ENCODE assay signal across 9 cellular contexts in the genomic region with DNA sequence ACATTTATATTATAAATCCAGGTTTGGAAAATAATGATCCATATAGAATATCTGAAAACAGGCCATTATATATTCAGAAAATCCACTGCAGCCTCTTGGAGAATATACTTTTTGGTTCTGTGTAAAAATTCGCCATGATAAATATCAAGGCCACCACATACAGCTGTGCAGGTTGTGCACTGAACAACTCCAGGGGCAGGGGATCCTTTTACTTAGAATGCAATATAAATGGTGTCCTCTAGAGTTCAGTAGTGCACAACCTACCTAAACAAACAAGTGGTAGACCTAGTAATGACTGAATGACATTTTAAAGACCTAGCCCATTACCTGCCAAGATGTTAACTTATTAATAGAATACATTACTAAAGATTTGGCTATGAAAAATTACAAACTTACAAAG. TPM values are rescaled to one million over a fixed set of nuclear protein-coding genes. Genes with fewer than 3 reads are reported as not detected.
A peak's percentile ranks its signal among the peaks of the same experiment; 100 is the strongest.
DNase-seq lines count a peak whose midpoint lies in the region; ATAC-seq, FAIRE-seq and TF ChIP-seq lines count a peak whose summit lies in the region.
"Had no signal": no experiment of that assay in that cellular context is flagged by ENCODE, and none has a peak within 500 bp of the region (broad histone marks: within the 10 kb centered on the region; RNA-seq: fewer than 3 reads in every experiment).

No MANE protein-coding gene starts in this region.

- no peak overlapping the region for H3K9ac ChIP-seq in fibroblast of lung (ENCODE audit: insufficient read depth, low read length)

- H3K4me2 ChIP-seq in DOHH2 (ENCODE audit: low read length) (no peak overlapping the region), fibroblast of lung (ENCODE audit: extremely low read depth, insufficient read depth, low read length) (no peak overlapping the region)

- H3K27me3 ChIP-seq in DOHH2 (ENCODE audit: control insufficient read depth, low read length) (peaks cover under 1% of the 10 kb centered on the region; the same call in 1 of the 2 replicates), fibroblast of lung (ENCODE audit: control insufficient read depth, insufficient read depth, low read length) (no peaks in the 10 kb centered on the region)

- TF ChIP-seq CTCF in DOHH2 (IDR thresholded peaks at IDR 0.05; ENCODE audit: low read depth, low read length, poor library complexity, severe bottlenecking) (peak; percentile 39), fibroblast of lung (conservative IDR thresholded peaks at IDR 0.05 in 1 of 2, IDR thresholded peaks at IDR 0.05 in 1 of 2; ENCODE audit: low read depth in 1 of 2, low read length in 2 of 2) (peak; percentile 7 to 20)

- H3K27ac ChIP-seq in DOHH2 (ENCODE audit: low read depth, low read length), result no peak overlapping the region
- no peak overlapping the region for H3K27ac ChIP-seq in fibroblast of lung (ENCODE audit: insufficient read depth, low read length)

- FAIRE-seq in GM19239 (lab: Jason Lieb, UNC), result no peak

- H4K20me1 ChIP-seq in DOHH2 (ENCODE audit: control insufficient read depth, insufficient read depth, low read depth, low read length) (no peaks in the 10 kb centered on the region), fibroblast of lung (ENCODE audit: control insufficient read depth, extremely low read depth, insufficient read depth, low read length) (no peaks in the 10 kb centered on the region)

- peak; percentile 1 for DNase-seq in MV-4-11 (lab: John Stamatoyannopoulos, UW)
- DNase-seq in fibroblast of lung (ENCODE audit: low read depth in 2 of 2), result peak in 1 of 2 donors; percentile 43
- DNase-seq in occipital lobe (lab: John Stamatoyannopoulos, UW), result no peak
- DNase-seq in GM19239 (ENCODE audit: insufficient read length, low spot score), result no peak
- DNase-seq in activated gamma-delta T cell treated with Interleukin-2 at 50 U/mL for 16 hours, result no peak

- H2AFZ ChIP-seq in fibroblast of lung (ENCODE audit: low read length), result no peak overlapping the region

- H3K4me1 ChIP-seq in DOHH2 (ENCODE audit: control insufficient read depth, low read length) (peaks cover 3% of the 10 kb centered on the region; the same call in 1 of the 2 replicates), fibroblast of lung (ENCODE audit: control insufficient read depth, extremely low read depth, insufficient read depth, low read length) (peaks cover 2% of the 10 kb centered on the region)

- H3K79me2 ChIP-seq in DOHH2 (ENCODE audit: control insufficient read depth, low read length) (no peaks in the 10 kb centered on the region), fibroblast of lung (ENCODE audit: control insufficient read depth, insufficient read depth, low read length) (no peaks in the 10 kb centered on the region)

- H3K9me2 ChIP-seq in DOHH2 (replicated peaks; ENCODE audit: control insufficient read depth, low read length), result no peaks in the 10 kb centered on the region

- ATAC-seq in GM21576 (IDR thresholded peaks at IDR 0.05; ENCODE audit: unreplicated experiment), result peak; percentile 47
- no peak for ATAC-seq in GM18498 (IDR thresholded peaks at IDR 0.05; ENCODE audit: unreplicated experiment)

- H3K36me3 ChIP-seq in DOHH2 (ENCODE audit: control insufficient read depth, low read length), result no peaks in the 10 kb centered on the region
- H3K36me3 ChIP-seq in fibroblast of lung (ENCODE audit: control insufficient read depth, insufficient read depth, low read length), result no peaks in the 10 kb centered on the region

- H3K4me3 ChIP-seq in DOHH2 (ENCODE audit: low read length) (no peak overlapping the region), fibroblast of lung (replicated peaks in 1 of 4; ENCODE audit: control extremely low read depth in 1 of 4, insufficient read depth in 1 of 4, low read depth in 3 of 4, low read length in 4 of 4) (no peak overlapping the region)

- no peaks in the 10 kb centered on the region for H3F3A ChIP-seq in DOHH2 (ENCODE audit: control insufficient read depth, insufficient read depth)

- H3K9me3 ChIP-seq in DOHH2 (ENCODE audit: control insufficient read depth, insufficient read depth, low read length) (no peaks in the 10 kb centered on the region), fibroblast of lung (ENCODE audit: control insufficient read depth, insufficient read depth, low read depth, low read length) (no peaks in the 10 kb centered on the region)

RNA-seq across cellular contexts. Expression of gene MOGAT1, which starts 22.4 kb away (rescaled TPM):
- not detected in 2 replicates for total RNA-seq in fibroblast of lung
- polyA plus RNA-seq in fibroblast of lung, result not detected in 2 replicates
- polyA plus RNA-seq in fibroblast of lung (2012), result not detected in 2 replicates
- not detected in 2 replicates for polyA minus RNA-seq in fibroblast of lung (ENCODE audit: low replicate concordance)
- not detected for total RNA-seq in occipital lobe
- total RNA-seq: urinary bladder had no signal
- polyA plus RNA-seq: urinary bladder had no signal

RNA-seq across cellular contexts. Expression of gene FARSB, which starts 37.9 kb away (rescaled TPM):
- 9.4 and 9.5 TPM in 2 replicates for total RNA-seq in fibroblast of lung
- polyA plus RNA-seq in fibroblast of lung, result 34.8 and 50.4 TPM in 2 replicates
- 23.6 and 35.3 TPM in 2 replicates for polyA plus RNA-seq in fibroblast of lung (2012)
- 4.9 and 9.1 TPM in 2 replicates for polyA minus RNA-seq in fibroblast of lung (ENCODE audit: low replicate concordance)
- 33.8 TPM for total RNA-seq in occipital lobe
